ENCODE assay signal across 1 cellular context in the genomic region with DNA sequence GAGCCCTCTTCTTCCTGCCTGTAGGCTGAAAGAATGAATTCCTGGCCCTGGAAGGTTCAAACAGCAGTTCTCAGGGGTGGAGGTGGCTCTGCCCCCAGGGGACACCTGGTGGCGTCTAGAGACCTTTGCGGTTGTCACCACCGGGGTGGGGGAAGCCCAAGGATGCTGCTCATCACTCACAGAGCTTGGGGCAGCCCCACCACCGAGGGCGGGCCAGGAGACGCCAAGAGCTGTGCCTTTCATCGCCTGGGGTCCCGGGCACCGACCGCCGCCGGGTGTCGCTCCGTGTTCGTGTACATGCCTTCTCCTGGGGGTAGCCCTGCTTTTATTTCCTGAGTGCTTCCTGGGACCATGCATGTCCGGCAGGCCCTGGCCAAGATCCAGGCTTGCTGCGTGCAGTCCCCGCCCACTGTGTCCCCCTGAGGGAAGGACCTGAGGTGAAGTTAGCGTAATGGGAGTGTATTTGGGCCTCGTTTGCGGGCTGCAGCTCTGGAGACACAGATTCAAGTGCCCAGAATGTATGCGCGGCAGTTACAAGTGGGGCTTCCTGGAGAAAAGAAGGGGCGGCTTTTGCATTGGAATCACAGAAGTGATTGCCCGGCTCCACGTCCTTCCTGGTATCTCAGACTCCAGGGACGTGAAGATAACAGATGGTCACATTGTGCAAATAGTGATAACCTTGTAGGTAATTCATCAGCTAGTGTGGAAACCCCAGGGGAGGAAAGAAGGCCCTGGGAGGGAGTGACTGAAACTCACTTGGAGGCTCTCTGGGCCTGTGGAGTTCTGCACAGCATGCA.
TF ChIP-seq lines count a peak whose summit lies in the region.

No MANE protein-coding gene starts in this region.

TF ChIP-seq in HepG2, 621 proteins besides CTCF, POLR2A, EP300 and RAD21 (continues in another document):
- no peak for TF ChIP-seq MIER2 (CRISPR knock-in tag; IDR thresholded peaks at IDR 0.05)
- no peak for TF ChIP-seq TCF12 (IDR thresholded peaks at IDR 0.05)
- 0 out of 2 replicates have a peak, but pooled peaks have one; percentile 22 for TF ChIP-seq TCF12 (CRISPR knock-in tag; IDR thresholded peaks at IDR 0.05)
- TF ChIP-seq, protein P1, sequence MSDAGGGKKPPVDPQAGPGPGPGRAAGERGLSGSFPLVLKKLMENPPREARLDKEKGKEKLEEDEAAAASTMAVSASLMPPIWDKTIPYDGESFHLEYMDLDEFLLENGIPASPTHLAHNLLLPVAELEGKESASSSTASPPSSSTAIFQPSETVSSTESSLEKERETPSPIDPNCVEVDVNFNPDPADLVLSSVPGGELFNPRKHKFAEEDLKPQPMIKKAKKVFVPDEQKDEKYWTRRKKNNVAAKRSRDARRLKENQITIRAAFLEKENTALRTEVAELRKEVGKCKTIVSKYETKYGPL (CRISPR knock-in tag; IDR thresholded peaks at IDR 0.05): no peak
- no peak for TF ChIP-seq ZNF260 (CRISPR knock-in tag; IDR thresholded peaks at IDR 0.05; ENCODE audit: borderline replicate concordance, low read depth)
- no peak for TF ChIP-seq ONECUT2 (CRISPR knock-in tag; IDR thresholded peaks at IDR 0.05)
- 0 out of 2 replicates have a peak, but pooled peaks have one; percentile 39 for TF ChIP-seq ZSCAN9 (CRISPR knock-in tag; IDR thresholded peaks at IDR 0.05; ENCODE audit: borderline replicate concordance)
- TF ChIP-seq, protein P2, sequence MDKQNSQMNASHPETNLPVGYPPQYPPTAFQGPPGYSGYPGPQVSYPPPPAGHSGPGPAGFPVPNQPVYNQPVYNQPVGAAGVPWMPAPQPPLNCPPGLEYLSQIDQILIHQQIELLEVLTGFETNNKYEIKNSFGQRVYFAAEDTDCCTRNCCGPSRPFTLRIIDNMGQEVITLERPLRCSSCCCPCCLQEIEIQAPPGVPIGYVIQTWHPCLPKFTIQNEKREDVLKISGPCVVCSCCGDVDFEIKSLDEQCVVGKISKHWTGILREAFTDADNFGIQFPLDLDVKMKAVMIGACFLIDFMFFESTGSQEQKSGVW (CRISPR knock-in tag; IDR thresholded peaks at IDR 0.05; ENCODE audit: borderline replicate concordance): no peak
- TF ChIP-seq, protein P3, sequence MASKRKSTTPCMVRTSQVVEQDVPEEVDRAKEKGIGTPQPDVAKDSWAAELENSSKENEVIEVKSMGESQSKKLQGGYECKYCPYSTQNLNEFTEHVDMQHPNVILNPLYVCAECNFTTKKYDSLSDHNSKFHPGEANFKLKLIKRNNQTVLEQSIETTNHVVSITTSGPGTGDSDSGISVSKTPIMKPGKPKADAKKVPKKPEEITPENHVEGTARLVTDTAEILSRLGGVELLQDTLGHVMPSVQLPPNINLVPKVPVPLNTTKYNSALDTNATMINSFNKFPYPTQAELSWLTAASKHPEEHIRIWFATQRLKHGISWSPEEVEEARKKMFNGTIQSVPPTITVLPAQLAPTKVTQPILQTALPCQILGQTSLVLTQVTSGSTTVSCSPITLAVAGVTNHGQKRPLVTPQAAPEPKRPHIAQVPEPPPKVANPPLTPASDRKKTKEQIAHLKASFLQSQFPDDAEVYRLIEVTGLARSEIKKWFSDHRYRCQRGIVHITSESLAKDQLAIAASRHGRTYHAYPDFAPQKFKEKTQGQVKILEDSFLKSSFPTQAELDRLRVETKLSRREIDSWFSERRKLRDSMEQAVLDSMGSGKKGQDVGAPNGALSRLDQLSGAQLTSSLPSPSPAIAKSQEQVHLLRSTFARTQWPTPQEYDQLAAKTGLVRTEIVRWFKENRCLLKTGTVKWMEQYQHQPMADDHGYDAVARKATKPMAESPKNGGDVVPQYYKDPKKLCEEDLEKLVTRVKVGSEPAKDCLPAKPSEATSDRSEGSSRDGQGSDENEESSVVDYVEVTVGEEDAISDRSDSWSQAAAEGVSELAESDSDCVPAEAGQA (IDR thresholded peaks at IDR 0.05; ENCODE audit: low read depth): no peak
- TF ChIP-seq, protein P3 (CRISPR knock-in tag; IDR thresholded peaks at IDR 0.05; ENCODE audit: borderline replicate concordance): no peak
- TF ChIP-seq ZFP41 (CRISPR knock-in tag; IDR thresholded peaks at IDR 0.05; ENCODE audit: borderline replicate concordance): no peak
- TF ChIP-seq SOX6 (IDR thresholded peaks at IDR 0.05): no peak
- peak; percentile 54 for TF ChIP-seq SOX6 (CRISPR knock-in tag; IDR thresholded peaks at IDR 0.05)
- TF ChIP-seq KAT2B (IDR thresholded peaks at IDR 0.05; ENCODE audit: borderline replicate concordance, low read depth, low read length): no peak
- no peak for TF ChIP-seq SIN3B (IDR thresholded peaks at IDR 0.05; ENCODE audit: low read length)
- TF ChIP-seq ZNF724P (CRISPR knock-in tag; IDR thresholded peaks at IDR 0.05; ENCODE audit: borderline replicate concordance): no peak
- TF ChIP-seq EEA1 (CRISPR knock-in tag; IDR thresholded peaks at IDR 0.05; ENCODE audit: borderline replicate concordance): no peak
- no peak for TF ChIP-seq GPN1 (CRISPR knock-in tag; IDR thresholded peaks at IDR 0.05; ENCODE audit: borderline replicate concordance)
- no peak for TF ChIP-seq ZNF3 (CRISPR knock-in tag; IDR thresholded peaks at IDR 0.05)
- TF ChIP-seq, protein P4, sequence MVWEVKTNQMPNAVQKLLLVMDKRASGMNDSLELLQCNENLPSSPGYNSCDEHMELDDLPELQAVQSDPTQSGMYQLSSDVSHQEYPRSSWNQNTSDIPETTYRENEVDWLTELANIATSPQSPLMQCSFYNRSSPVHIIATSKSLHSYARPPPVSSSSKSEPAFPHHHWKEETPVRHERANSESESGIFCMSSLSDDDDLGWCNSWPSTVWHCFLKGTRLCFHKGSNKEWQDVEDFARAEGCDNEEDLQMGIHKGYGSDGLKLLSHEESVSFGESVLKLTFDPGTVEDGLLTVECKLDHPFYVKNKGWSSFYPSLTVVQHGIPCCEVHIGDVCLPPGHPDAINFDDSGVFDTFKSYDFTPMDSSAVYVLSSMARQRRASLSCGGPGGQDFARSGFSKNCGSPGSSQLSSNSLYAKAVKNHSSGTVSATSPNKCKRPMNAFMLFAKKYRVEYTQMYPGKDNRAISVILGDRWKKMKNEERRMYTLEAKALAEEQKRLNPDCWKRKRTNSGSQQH (CRISPR knock-in tag; IDR thresholded peaks at IDR 0.05; ENCODE audit: low read depth): no peak
- TF ChIP-seq BRCA1 (CRISPR knock-in tag; IDR thresholded peaks at IDR 0.05): no peak
- TF ChIP-seq, protein P5, sequence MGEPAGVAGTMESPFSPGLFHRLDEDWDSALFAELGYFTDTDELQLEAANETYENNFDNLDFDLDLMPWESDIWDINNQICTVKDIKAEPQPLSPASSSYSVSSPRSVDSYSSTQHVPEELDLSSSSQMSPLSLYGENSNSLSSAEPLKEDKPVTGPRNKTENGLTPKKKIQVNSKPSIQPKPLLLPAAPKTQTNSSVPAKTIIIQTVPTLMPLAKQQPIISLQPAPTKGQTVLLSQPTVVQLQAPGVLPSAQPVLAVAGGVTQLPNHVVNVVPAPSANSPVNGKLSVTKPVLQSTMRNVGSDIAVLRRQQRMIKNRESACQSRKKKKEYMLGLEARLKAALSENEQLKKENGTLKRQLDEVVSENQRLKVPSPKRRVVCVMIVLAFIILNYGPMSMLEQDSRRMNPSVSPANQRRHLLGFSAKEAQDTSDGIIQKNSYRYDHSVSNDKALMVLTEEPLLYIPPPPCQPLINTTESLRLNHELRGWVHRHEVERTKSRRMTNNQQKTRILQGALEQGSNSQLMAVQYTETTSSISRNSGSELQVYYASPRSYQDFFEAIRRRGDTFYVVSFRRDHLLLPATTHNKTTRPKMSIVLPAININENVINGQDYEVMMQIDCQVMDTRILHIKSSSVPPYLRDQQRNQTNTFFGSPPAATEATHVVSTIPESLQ (CRISPR knock-in tag; conservative IDR thresholded peaks at IDR 0.05): no peak
- TF ChIP-seq NFIC (IDR thresholded peaks at IDR 0.05; ENCODE audit: low read length): peak; percentile 50; the same call in 1 of the 2 replicates
- no peak for TF ChIP-seq RFX5 (IDR thresholded peaks at IDR 0.05; ENCODE audit: low read depth, low read length)
- TF ChIP-seq ARID2 (CRISPR knock-in tag; IDR thresholded peaks at IDR 0.05; ENCODE audit: borderline replicate concordance): no peak
- no peak for TF ChIP-seq ZNF12 (CRISPR knock-in tag; IDR thresholded peaks at IDR 0.05)
- no peak for TF ChIP-seq ZNF746 (CRISPR knock-in tag; IDR thresholded peaks at IDR 0.05)
- no peak; the same call in 1 of the 2 replicates for TF ChIP-seq NFKB2 (CRISPR knock-in tag; IDR thresholded peaks at IDR 0.05; ENCODE audit: borderline replicate concordance)
- TF ChIP-seq, protein P6, sequence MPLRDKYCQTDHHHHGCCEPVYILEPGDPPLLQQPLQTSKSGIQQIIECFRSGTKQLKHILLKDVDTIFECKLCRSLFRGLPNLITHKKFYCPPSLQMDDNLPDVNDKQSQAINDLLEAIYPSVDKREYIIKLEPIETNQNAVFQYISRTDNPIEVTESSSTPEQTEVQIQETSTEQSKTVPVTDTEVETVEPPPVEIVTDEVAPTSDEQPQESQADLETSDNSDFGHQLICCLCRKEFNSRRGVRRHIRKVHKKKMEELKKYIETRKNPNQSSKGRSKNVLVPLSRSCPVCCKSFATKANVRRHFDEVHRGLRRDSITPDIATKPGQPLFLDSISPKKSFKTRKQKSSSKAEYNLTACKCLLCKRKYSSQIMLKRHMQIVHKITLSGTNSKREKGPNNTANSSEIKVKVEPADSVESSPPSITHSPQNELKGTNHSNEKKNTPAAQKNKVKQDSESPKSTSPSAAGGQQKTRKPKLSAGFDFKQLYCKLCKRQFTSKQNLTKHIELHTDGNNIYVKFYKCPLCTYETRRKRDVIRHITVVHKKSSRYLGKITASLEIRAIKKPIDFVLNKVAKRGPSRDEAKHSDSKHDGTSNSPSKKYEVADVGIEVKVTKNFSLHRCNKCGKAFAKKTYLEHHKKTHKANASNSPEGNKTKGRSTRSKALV (CRISPR knock-in tag; IDR thresholded peaks at IDR 0.05): no peak
- TF ChIP-seq, protein P7, sequence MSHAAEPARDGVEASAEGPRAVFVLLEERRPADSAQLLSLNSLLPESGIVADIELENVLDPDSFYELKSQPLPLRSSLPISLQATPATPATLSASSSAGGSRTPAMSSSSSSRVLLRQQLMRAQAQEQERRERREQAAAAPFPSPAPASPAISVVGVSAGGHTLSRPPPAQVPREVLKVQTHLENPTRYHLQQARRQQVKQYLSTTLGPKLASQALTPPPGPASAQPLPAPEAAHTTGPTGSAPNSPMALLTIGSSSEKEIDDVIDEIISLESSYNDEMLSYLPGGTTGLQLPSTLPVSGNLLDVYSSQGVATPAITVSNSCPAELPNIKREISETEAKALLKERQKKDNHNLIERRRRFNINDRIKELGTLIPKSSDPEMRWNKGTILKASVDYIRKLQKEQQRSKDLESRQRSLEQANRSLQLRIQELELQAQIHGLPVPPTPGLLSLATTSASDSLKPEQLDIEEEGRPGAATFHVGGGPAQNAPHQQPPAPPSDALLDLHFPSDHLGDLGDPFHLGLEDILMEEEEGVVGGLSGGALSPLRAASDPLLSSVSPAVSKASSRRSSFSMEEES (CRISPR knock-in tag; IDR thresholded peaks at IDR 0.05): no peak
- peak; percentile 71; the same call in 1 of the 2 replicates for TF ChIP-seq ZNF556 (CRISPR knock-in tag; IDR thresholded peaks at IDR 0.05; ENCODE audit: borderline replicate concordance)
- TF ChIP-seq, protein P8, sequence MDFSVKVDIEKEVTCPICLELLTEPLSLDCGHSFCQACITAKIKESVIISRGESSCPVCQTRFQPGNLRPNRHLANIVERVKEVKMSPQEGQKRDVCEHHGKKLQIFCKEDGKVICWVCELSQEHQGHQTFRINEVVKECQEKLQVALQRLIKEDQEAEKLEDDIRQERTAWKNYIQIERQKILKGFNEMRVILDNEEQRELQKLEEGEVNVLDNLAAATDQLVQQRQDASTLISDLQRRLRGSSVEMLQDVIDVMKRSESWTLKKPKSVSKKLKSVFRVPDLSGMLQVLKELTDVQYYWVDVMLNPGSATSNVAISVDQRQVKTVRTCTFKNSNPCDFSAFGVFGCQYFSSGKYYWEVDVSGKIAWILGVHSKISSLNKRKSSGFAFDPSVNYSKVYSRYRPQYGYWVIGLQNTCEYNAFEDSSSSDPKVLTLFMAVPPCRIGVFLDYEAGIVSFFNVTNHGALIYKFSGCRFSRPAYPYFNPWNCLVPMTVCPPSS (IDR thresholded peaks at IDR 0.05): no peak
- TF ChIP-seq ZNF570 (CRISPR knock-in tag; IDR thresholded peaks at IDR 0.05; ENCODE audit: borderline replicate concordance): no peak
- TF ChIP-seq ZNF660 (CRISPR knock-in tag; IDR thresholded peaks at IDR 0.05; ENCODE audit: borderline replicate concordance, low read depth): no peak
- TF ChIP-seq ZNF558 (CRISPR knock-in tag; IDR thresholded peaks at IDR 0.05; ENCODE audit: borderline replicate concordance): no peak
- no peak for TF ChIP-seq ZNF776 (CRISPR knock-in tag; IDR thresholded peaks at IDR 0.05)
